Comparison of ENCODE assay signal across 23 cellular contexts in genomic region chr2:33011941-33012340, GRCh38.
DNase-seq lines count a peak whose midpoint lies in the region; ATAC-seq and TF ChIP-seq lines count a peak whose summit lies in the region.
"Had no signal": no experiment of that assay in that cellular context is flagged by ENCODE, and none has a peak within 500 bp of the region (broad histone marks: within the 10 kb centered on the region; RNA-seq: fewer than 3 reads in every experiment).

No MANE protein-coding gene starts in this region.

- BruUV-seq in Caco-2 (replicated peaks; lab: Mats Ljungman, UMichigan) = no TSS peak

- no peak for ATAC-seq in HG03520 (IDR thresholded peaks at IDR 0.05; ENCODE audit: unreplicated experiment)
- ATAC-seq: activated naive CD8-positive, alpha-beta T cell treated with anti-CD3 and anti-CD28 coated beads, Interleukin-2, amount 50 U/mL, for 24 hours; body of pancreas; stimulated activated naive CD8-positive, alpha-beta T cell treated with anti-CD3 and anti-CD28 coated beads, Interleukin-15, Interleukin-2, amounts not matched to agents 100 U/mL and 50 U/mL, for 24 hours had no signal

- DNase-seq in ELR (ENCODE audit: low read depth) (peak; percentile 64), NCI-H2227 (lab: John Stamatoyannopoulos, UW; ENCODE audit: unreplicated experiment) (peak; percentile 35), islet precursor cell (peak; percentile 74), GM20000 (ENCODE audit: low spot score) (no peak), Caco-2 (no peak), GOT3 (lab: John Stamatoyannopoulos, UW) (no peak)
- DNase-seq: activated CD4-positive, alpha-beta memory T cell treated with anti-CD3 and anti-CD28 coated beads, Interleukin-2, amount 10 ng/mL, durations not matched to agents 7 days and 5 days; activated effector memory CD4-positive, alpha-beta T cell treated with Interleukin-2 at 50 U/mL for 16 hours; activated naive CD8-positive, alpha-beta T cell treated with anti-CD3 and anti-CD28 coated beads, Interleukin-2, amount 50 U/mL, for 24 hours; body of pancreas; CD4-positive, CD25-positive, alpha-beta regulatory T cell; DMS53; NCI-H1105 treated with DMSO at 0.1 percent for 48 hours; NCI-H2081; NCI-H446; SHP77; sigmoid colon; stimulated activated CD4-positive, alpha-beta T cell treated with anti-CD3 and anti-CD28 coated beads, Interleukin-15, amount 100 ng/mL, for 24 hours; stimulated activated naive CD8-positive, alpha-beta T cell treated with anti-CD3 and anti-CD28 coated beads, Interleukin-15, Interleukin-2, amounts not matched to agents 100 U/mL and 50 U/mL, for 24 hours had no signal

- TF ChIP-seq CTCF in brain (conservative IDR thresholded peaks at IDR 0.05) (no peak), GM20000 (IDR thresholded peaks at IDR 0.05; ENCODE audit: extremely low read depth, missing control alignments) (no peak), Caco-2 (IDR thresholded peaks at IDR 0.05; ENCODE audit: insufficient read depth in 1 of 2, low read depth in 1 of 2, low read length in 1 of 2, severe bottlenecking in 1 of 2, unreplicated experiment in 1 of 2) (no peak)

- H3K27me3 Mint-ChIP-seq in brain (peaks cover 3% of the 10 kb centered on the region), Caco-2 (ENCODE audit: insufficient read depth, unreplicated experiment) (no peaks in the 10 kb centered on the region)

- intact Hi-C loops in Caco-2 (cut with micrococcal nuclease; ENCODE audit: unreplicated experiment) = loop anchor here (10.0 kb wide), 1 partner anchor 207 kb away; no protein-coding TSS in a partner anchor

- no peaks in the 10 kb centered on the region for H3K27me3 ChIP-seq in Caco-2 (replicated peaks; ENCODE audit: control insufficient read depth, insufficient read depth, low read length)
- H3K27me3 ChIP-seq: body of pancreas, sigmoid colon had no signal

- CTCF ChIA-PET in Caco-2 (lab: Charles Lee) = no interaction called here

- H3K4me1 Mint-ChIP-seq in brain = peaks cover 52% of the 10 kb centered on the region
- H3K4me1 Mint-ChIP-seq in Caco-2 (ENCODE audit: low read depth, unreplicated experiment) = peaks cover 29% of the 10 kb centered on the region
- H3K4me1 Mint-ChIP-seq: activated CD4-positive, alpha-beta memory T cell treated with anti-CD3 and anti-CD28 coated beads, Interleukin-2, amount 10 ng/mL, durations not matched to agents 7 days and 5 days; activated naive CD8-positive, alpha-beta T cell treated with anti-CD3 and anti-CD28 coated beads, Interleukin-2, amount 50 U/mL, for 24 hours; CD4-positive, CD25-positive, alpha-beta regulatory T cell had no signal

- no peak overlapping the region for H3K4me3 ChIP-seq in Caco-2 (ENCODE audit: low read depth, low read length)
- H3K4me3 ChIP-seq: body of pancreas, coronary artery, prostate gland, sigmoid colon had no signal

- H3K9me3 ChIP-seq in Caco-2 = no peaks in the 10 kb centered on the region
- H3K9me3 ChIP-seq: body of pancreas, prostate gland, sigmoid colon had no signal

- H3K9me3 Mint-ChIP-seq in brain (peaks cover 0 to 4% (median 0%) of the 10 kb centered on the region in 5 experiments), Caco-2 (ENCODE audit: unreplicated experiment) (no peaks in the 10 kb centered on the region)
- H3K9me3 Mint-ChIP-seq: activated CD4-positive, alpha-beta memory T cell treated with anti-CD3 and anti-CD28 coated beads, Interleukin-2, amount 10 ng/mL, durations not matched to agents 7 days and 5 days; activated naive CD8-positive, alpha-beta T cell treated with anti-CD3 and anti-CD28 coated beads, Interleukin-2, amount 50 U/mL, for 24 hours had no signal

- no peak overlapping the region for H3K4me3 Mint-ChIP-seq in brain
- H3K4me3 Mint-ChIP-seq in Caco-2 (ENCODE audit: unreplicated experiment) = no peak overlapping the region
- H3K4me3 Mint-ChIP-seq: activated CD4-positive, alpha-beta memory T cell treated with anti-CD3 and anti-CD28 coated beads, Interleukin-2, amount 10 ng/mL, durations not matched to agents 7 days and 5 days; activated naive CD8-positive, alpha-beta T cell treated with anti-CD3 and anti-CD28 coated beads, Interleukin-2, amount 50 U/mL, for 24 hours; CD4-positive, CD25-positive, alpha-beta regulatory T cell had no signal

- H3K27ac Mint-ChIP-seq in brain (peak overlapping the region; percentile 1 to 77 (median 43)), Caco-2 (ENCODE audit: unreplicated experiment) (no peak overlapping the region)
- H3K27ac Mint-ChIP-seq: activated CD4-positive, alpha-beta memory T cell treated with anti-CD3 and anti-CD28 coated beads, Interleukin-2, amount 10 ng/mL, durations not matched to agents 7 days and 5 days; activated naive CD8-positive, alpha-beta T cell treated with anti-CD3 and anti-CD28 coated beads, Interleukin-2, amount 50 U/mL, for 24 hours; CD4-positive, CD25-positive, alpha-beta regulatory T cell had no signal

- H3K36me3 Mint-ChIP-seq in brain (no peaks in the 10 kb centered on the region), Caco-2 (ENCODE audit: insufficient read depth, unreplicated experiment) (no peaks in the 10 kb centered on the region)
- H3K36me3 Mint-ChIP-seq: CD4-positive, CD25-positive, alpha-beta regulatory T cell had no signal

- POLR2A ChIA-PET in Caco-2 (lab: Charles Lee) = no interaction called here

- no peaks in the 10 kb centered on the region for H3K36me3 ChIP-seq in Caco-2 (ENCODE audit: control insufficient read depth, insufficient read depth, low read length)
- H3K36me3 ChIP-seq: prostate gland, sigmoid colon had no signal

- peaks cover 36% of the 10 kb centered on the region for H3K4me1 ChIP-seq in Caco-2
- H3K4me1 ChIP-seq: prostate gland had no signal

Comparison
In these comparisons a context has a peak if more than half of its experiments do, and no peak if none do; other contexts are left out.
1. DNase-seq: peak in ELR (single experiment), NCI-H2227 (single experiment) and islet precursor cell (single experiment); none in GM20000 (single experiment), Caco-2 (0 of 2) and GOT3 (single experiment).